In the genomic region with DNA sequence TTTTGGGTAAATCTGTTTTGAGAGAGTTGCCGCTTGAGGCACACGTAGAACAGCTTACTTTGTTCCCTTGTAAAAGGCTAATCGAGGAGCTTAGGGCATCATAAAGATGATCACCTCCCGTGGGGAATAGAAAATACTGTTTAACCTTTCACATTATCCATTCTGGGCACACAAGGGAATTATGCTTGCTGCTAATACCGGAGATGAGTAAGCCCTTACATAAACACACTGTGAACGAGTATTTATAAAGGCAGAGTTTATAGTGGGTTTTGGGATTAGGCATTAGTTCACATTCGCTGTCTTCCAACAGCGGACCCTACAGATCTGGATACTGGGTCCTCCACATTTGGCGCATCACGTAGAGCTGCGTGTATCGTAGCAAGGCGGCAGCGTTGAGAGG, we compare ENCODE assay signal across 16 cellular contexts. TPM values are rescaled to one million over a fixed set of nuclear protein-coding genes. Genes with fewer than 3 reads are reported as not detected.
DNase-seq lines count a peak whose midpoint lies in the region; TF ChIP-seq lines count a peak whose summit lies in the region.
"Had no signal": no experiment of that assay in that cellular context is flagged by ENCODE, and none has a peak within 500 bp of the region (broad histone marks: within the 10 kb centered on the region; RNA-seq: fewer than 3 reads in every experiment).

No MANE protein-coding gene starts in this region.

- peaks cover 7% of the 10 kb centered on the region for H3K9me3 Mint-ChIP-seq in Calu3 (ENCODE audit: low read depth, unreplicated experiment)

- no peak overlapping the region for H3K4me2 ChIP-seq in osteoblast (ENCODE audit: insufficient read depth, low read length)

- H3K4me3 Mint-ChIP-seq in Calu3 (ENCODE audit: low read depth, unreplicated experiment) = no peak overlapping the region
- H3K4me3 Mint-ChIP-seq: CD4-positive, CD25-positive, alpha-beta regulatory T cell had no signal

- H4K20me1 ChIP-seq in osteoblast (ENCODE audit: insufficient read depth, low read length) = no peaks in the 10 kb centered on the region

- intact Hi-C loops in Calu3 (cut with micrococcal nuclease; ENCODE audit: unreplicated experiment) = no loop called here

- TF ChIP-seq CTCF in osteoblast (IDR thresholded peaks at IDR 0.05; ENCODE audit: extremely low read depth, low read depth, low read length) = no peak
- no peak for TF ChIP-seq CTCF in Calu3 (IDR thresholded peaks at IDR 0.05; ENCODE audit: unreplicated experiment)

- no peak overlapping the region for H2AFZ ChIP-seq in osteoblast (ENCODE audit: low read length)

- H3K4me3 ChIP-seq in MG63 = no peak overlapping the region
- H3K4me3 ChIP-seq in osteoblast (ENCODE audit: insufficient read depth, low read length) = no peak overlapping the region

- no peak overlapping the region for H3K27ac ChIP-seq in osteoblast (ENCODE audit: low read depth, low read length)

- H3K4me1 ChIP-seq in osteoblast (ENCODE audit: insufficient read depth, low read length) = no peaks in the 10 kb centered on the region

- CTCF ChIA-PET in Calu3 (lab: Charles Lee) = no interaction called here

- H3K79me2 ChIP-seq in osteoblast (ENCODE audit: insufficient read depth, low read length) = no peaks in the 10 kb centered on the region

- H3K9me3 ChIP-seq in MG63 (no peaks in the 10 kb centered on the region), osteoblast (ENCODE audit: low read depth, low read length) (no peaks in the 10 kb centered on the region)

- no peak overlapping the region for H3K27ac Mint-ChIP-seq in Calu3 (ENCODE audit: unreplicated experiment)
- H3K27ac Mint-ChIP-seq: CD4-positive, CD25-positive, alpha-beta regulatory T cell had no signal

- no peaks in the 10 kb centered on the region for H3K27me3 ChIP-seq in MG63
- no peaks in the 10 kb centered on the region for H3K27me3 ChIP-seq in osteoblast (ENCODE audit: insufficient read depth, low read length)

- H3K27me3 Mint-ChIP-seq in Calu3 (ENCODE audit: unreplicated experiment) = no peaks in the 10 kb centered on the region
- H3K27me3 Mint-ChIP-seq: CD4-positive, CD25-positive, alpha-beta regulatory T cell had no signal

- H3K36me3 ChIP-seq in MG63 (no peaks in the 10 kb centered on the region), osteoblast (ENCODE audit: insufficient read depth, low read length) (no peaks in the 10 kb centered on the region)

- no peaks in the 10 kb centered on the region for H3K4me1 Mint-ChIP-seq in Calu3 (ENCODE audit: low read depth, unreplicated experiment)
- H3K4me1 Mint-ChIP-seq: CD4-positive, CD25-positive, alpha-beta regulatory T cell had no signal

- DNase-seq in D341Med (ENCODE audit: low spot score) = peak; percentile 45
- peak; percentile 6 for DNase-seq in MG63
- peak; percentile 0 for DNase-seq in amniotic epithelial cell (ENCODE audit: low read depth)
- peak; percentile 25 for DNase-seq in osteoblast (ENCODE audit: insufficient read length, low spot score, missing footprints)
- DNase-seq in GF-D8 (lab: John Stamatoyannopoulos, UW) = no peak
- DNase-seq in AG08395 (ENCODE audit: low spot score) = no peak
- DNase-seq in activated CD8-positive, alpha-beta memory T cell treated with anti-CD3 and anti-CD28 coated beads for 24 hours = no peak
- DNase-seq in Calu3 = no peak
- DNase-seq: CD4-positive, CD25-positive, alpha-beta regulatory T cell; DMS 273 treated with DMSO at 0.1 percent for 48 hours; H7; NCI-H1092; NCI-H1694 had no signal

- BruUV-seq in Calu3 (replicated peaks; lab: Mats Ljungman, UMichigan) = no TSS peak

- H3K36me3 Mint-ChIP-seq in Calu3 (ENCODE audit: insufficient read depth, unreplicated experiment) = no peaks in the 10 kb centered on the region
- H3K36me3 Mint-ChIP-seq: CD4-positive, CD25-positive, alpha-beta regulatory T cell had no signal

RNA-seq across cellular contexts. Expression of a gene that starts 51.2 kb away (rescaled TPM):
- not detected in 2 replicates for total RNA-seq in MG63 (2014; rRNA removed; shearing (Covaris generic); ENCODE audit: low replicate concordance)
- total RNA-seq in osteoblast (under 0.01 TPM in 2 replicates), Calu3 (2022) (not detected in 2 replicates)
- total RNA-seq: A673; CD4-positive, CD25-positive, alpha-beta regulatory T cell; HT-29; RPMI7951 had no signal

Comparison
In these comparisons a context has a peak if more than half of its experiments do, and no peak if none do; other contexts are left out.
1. DNase-seq: peak in D341Med (single experiment), MG63 (single experiment), amniotic epithelial cell (single experiment) and osteoblast (single experiment); none in GF-D8 (single experiment), AG08395 (single experiment), activated CD8-positive, alpha-beta memory T cell treated with anti-CD3 and anti-CD28 coated beads for 24 hours (single experiment) and Calu3 (single experiment).